ENCODE assay signal across 24 cellular contexts in the genomic region with DNA sequence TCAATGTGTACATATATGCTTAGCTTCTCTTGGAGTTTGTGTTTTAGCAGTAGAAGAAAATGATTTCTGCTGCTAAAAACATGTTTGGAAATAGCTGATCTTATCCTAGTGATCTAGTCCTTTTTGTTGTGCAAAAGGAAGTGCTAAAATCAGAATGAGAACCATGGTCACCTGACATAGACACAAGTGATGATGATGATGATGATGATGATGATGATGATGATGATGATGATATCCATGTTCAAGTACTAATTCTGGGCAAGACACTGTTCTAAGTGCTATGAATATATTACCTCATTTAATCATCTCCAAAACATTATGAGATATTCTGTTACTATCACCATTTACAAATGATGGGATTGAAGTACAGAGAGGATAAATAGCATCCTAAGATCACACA.
"Had no signal": no experiment of that assay in that cellular context is flagged by ENCODE, and none has a peak within 500 bp of the region (broad histone marks: within the 10 kb centered on the region; RNA-seq: fewer than 3 reads in every experiment).

No MANE protein-coding gene starts in this region.

- H3K36me3 ChIP-seq: left ventricle myocardium inferior, ovary, right atrium auricular region, spleen, thyroid gland, transverse colon, upper lobe of left lung, vagina had no signal

- H3K4me1 ChIP-seq: left ventricle myocardium inferior, right atrium auricular region, spleen, thyroid gland, upper lobe of left lung, vagina had no signal

- H3K27me3 Mint-ChIP-seq: progenitor cell of endocrine pancreas; stimulated activated memory B cell treated with anti-CD40 and anti-IgM and Interleukin-4, amounts not matched to agents 10 μg/mL and 1 μg/mL and 100 μg/mL, for 72 hours; stimulated activated naive CD8-positive, alpha-beta T cell treated with anti-CD3 and anti-CD28 coated beads, Interleukin-15, amount 100 ng/mL, for 72 hours had no signal

- ATAC-seq: natural killer cell; sciatic nerve; stimulated activated memory B cell treated with anti-CD40 and anti-IgM and Interleukin-4, amounts not matched to agents 10 μg/mL and 1 μg/mL and 100 μg/mL, for 72 hours had no signal

- H3K4me3 ChIP-seq: hepatocyte, left ventricle myocardium inferior, lung, ovary, right atrium auricular region, skin epidermis, spleen, testis, thyroid gland, transverse colon, upper lobe of left lung, vagina had no signal

- H3K36me3 Mint-ChIP-seq: mesothelial cell of epicardium; naive B cell; natural killer cell; stimulated activated memory B cell treated with anti-CD40 and anti-IgM and Interleukin-4, amounts not matched to agents 10 μg/mL and 1 μg/mL and 100 μg/mL, for 72 hours had no signal

- H3K9me3 Mint-ChIP-seq: natural killer cell; stimulated activated memory B cell treated with anti-CD40 and anti-IgM and Interleukin-4, amounts not matched to agents 10 μg/mL and 1 μg/mL and 100 μg/mL, for 72 hours; stimulated activated naive CD8-positive, alpha-beta T cell treated with anti-CD3 and anti-CD28 coated beads, Interleukin-15, amount 100 ng/mL, for 72 hours had no signal

- H3K4me2 ChIP-seq: hepatocyte had no signal

- H3K79me2 ChIP-seq: hepatocyte had no signal

- H3K27ac Mint-ChIP-seq: mesothelial cell of epicardium; naive B cell; progenitor cell of endocrine pancreas; stimulated activated memory B cell treated with anti-CD40 and anti-IgM and Interleukin-4, amounts not matched to agents 10 μg/mL and 1 μg/mL and 100 μg/mL, for 72 hours; stimulated activated naive CD8-positive, alpha-beta T cell treated with anti-CD3 and anti-CD28 coated beads, Interleukin-15, amount 100 ng/mL, for 72 hours had no signal

- H3K27ac ChIP-seq: hepatocyte, left ventricle myocardium inferior, ovary, right atrium auricular region, spleen, testis, thyroid gland, transverse colon, upper lobe of left lung, vagina had no signal

- H2AFZ ChIP-seq: hepatocyte had no signal

- DNase-seq: islet precursor cell; left ventricle myocardium inferior; mesendoderm; naive B cell; natural killer cell; ovary; spleen; stimulated activated CD4-positive, alpha-beta T cell treated with anti-CD3 and anti-CD28 coated beads, Interleukin-4, amount 100 ng/mL, for 24 hours; stimulated activated naive CD4-positive, alpha-beta T cell treated with Interleukin-2 at 50 U/mL for 16 hours; stimulated activated naive CD8-positive, alpha-beta T cell treated with anti-CD3 and anti-CD28 coated beads, Interleukin-15, amount 100 ng/mL, for 72 hours; substantia nigra; testis; thyroid gland; transverse colon; upper lobe of left lung had no signal

- H3K4me1 Mint-ChIP-seq: mesothelial cell of epicardium; natural killer cell; stimulated activated memory B cell treated with anti-CD40 and anti-IgM and Interleukin-4, amounts not matched to agents 10 μg/mL and 1 μg/mL and 100 μg/mL, for 72 hours; stimulated activated naive CD8-positive, alpha-beta T cell treated with anti-CD3 and anti-CD28 coated beads, Interleukin-15, amount 100 ng/mL, for 72 hours had no signal

- H3K27me3 ChIP-seq: hepatocyte, ovary, right atrium auricular region, spleen, testis, thyroid gland, transverse colon, upper lobe of left lung, vagina had no signal

- H3K9me3 ChIP-seq: left ventricle myocardium inferior, ovary, right atrium auricular region, spleen, testis, thyroid gland, transverse colon, upper lobe of left lung, vagina had no signal

- H3K4me3 Mint-ChIP-seq: mesothelial cell of epicardium; naive B cell; natural killer cell; stimulated activated memory B cell treated with anti-CD40 and anti-IgM and Interleukin-4, amounts not matched to agents 10 μg/mL and 1 μg/mL and 100 μg/mL, for 72 hours; stimulated activated naive CD8-positive, alpha-beta T cell treated with anti-CD3 and anti-CD28 coated beads, Interleukin-15, amount 100 ng/mL, for 72 hours had no signal
